ENCODE assay signal across 26 cellular contexts in genomic region chr13:98896083-98896867, GRCh38.
DNase-seq lines count a peak whose midpoint lies in the region; ATAC-seq, FAIRE-seq and TF ChIP-seq lines count a peak whose summit lies in the region.
"Had no signal": no experiment of that assay in that cellular context is flagged by ENCODE, and none has a peak within 500 bp of the region (broad histone marks: within the 10 kb centered on the region; RNA-seq: fewer than 3 reads in every experiment).

No MANE protein-coding gene starts in this region.

- TF ChIP-seq CTCF in Caco-2 (IDR thresholded peaks at IDR 0.05; ENCODE audit: insufficient read depth in 1 of 2, low read depth in 1 of 2, low read length in 1 of 2, severe bottlenecking in 1 of 2, unreplicated experiment in 1 of 2) (no peak), K562 (IDR thresholded peaks at IDR 0.05 in 2 of 3, conservative IDR thresholded peaks at IDR 0.05 in 1 of 3; ENCODE audit: insufficient read depth in 2 of 3, low read depth in 1 of 3, low read length in 3 of 3) (no peak), keratinocyte (optimal IDR thresholded peaks at IDR 0.05 in 1 of 3, IDR thresholded peaks at IDR 0.05 in 1 of 3, conservative IDR thresholded peaks at IDR 0.05 in 1 of 3; ENCODE audit: extremely low read depth in 1 of 3, insufficient read depth in 2 of 3, low read length in 3 of 3) (no peak)

- H3K27ac Mint-ChIP-seq in CD4-positive, CD25-positive, alpha-beta regulatory T cell: peak overlapping the region in 2 of 3 donors; percentile 1 to 93
- H3K27ac Mint-ChIP-seq in Caco-2 (ENCODE audit: unreplicated experiment): peak overlapping the region; percentile 63
- H3K27ac Mint-ChIP-seq in activated T-helper 1 cell treated with anti-CD3 and anti-CD28 coated beads, Interleukin-12 subunit alpha, Interleukin-12 subunit beta, Interleukin-2, Interleukin-4 antibody, amounts not matched to agents 30 ng/mL and 10 ng/mL and 1 ng/mL, durations not matched to agents 14 hours and 24 hours and 36 hours: no peak overlapping the region

- ATAC-seq in CD4-positive, CD25-positive, alpha-beta regulatory T cell (ENCODE audit: low read depth in 2 of 2): no peak
- ATAC-seq in K562 (no peak), SK-N-SH treated with all-trans-retinoic acid at 6 μM for 48 hours (no peak), aorta (ENCODE audit: low FRiP score) (no peak)
- ATAC-seq: Panc1 had no signal

- peaks cover 0 to 13% (median 0%) of the 10 kb centered on the region in 4 donors for H3K4me1 Mint-ChIP-seq in CD4-positive, CD25-positive, alpha-beta regulatory T cell
- peaks cover 28% of the 10 kb centered on the region for H3K4me1 Mint-ChIP-seq in Caco-2 (ENCODE audit: low read depth, unreplicated experiment)
- peaks cover 25% of the 10 kb centered on the region for H3K4me1 Mint-ChIP-seq in activated T-helper 1 cell treated with anti-CD3 and anti-CD28 coated beads, Interleukin-12 subunit alpha, Interleukin-12 subunit beta, Interleukin-2, Interleukin-4 antibody, amounts not matched to agents 30 ng/mL and 10 ng/mL and 1 ng/mL, durations not matched to agents 14 hours and 24 hours and 36 hours (ENCODE audit: low read depth)

- no peaks in the 10 kb centered on the region for H3K9me1 ChIP-seq in K562 (ENCODE audit: control insufficient read depth, insufficient read depth, low read length)
- no peaks in the 10 kb centered on the region for H3K9me1 ChIP-seq in keratinocyte (ENCODE audit: control insufficient read depth, extremely low read depth, insufficient read depth, low read length)

- no peaks in the 10 kb centered on the region for H3K9me3 Mint-ChIP-seq in CD4-positive, CD25-positive, alpha-beta regulatory T cell
- no peaks in the 10 kb centered on the region for H3K9me3 Mint-ChIP-seq in Caco-2 (ENCODE audit: unreplicated experiment)
- H3K9me3 Mint-ChIP-seq in activated T-helper 1 cell treated with anti-CD3 and anti-CD28 coated beads, Interleukin-12 subunit alpha, Interleukin-12 subunit beta, Interleukin-2, Interleukin-4 antibody, amounts not matched to agents 30 ng/mL and 10 ng/mL and 1 ng/mL, durations not matched to agents 14 hours and 24 hours and 36 hours: no peaks in the 10 kb centered on the region
- H3K9me3 Mint-ChIP-seq: CD8-positive, alpha-beta memory T cell had no signal

- TF ChIP-seq RAD21 in K562 (CRISPR knock-in tag; conservative IDR thresholded peaks at IDR 0.05 in 1 of 2, IDR thresholded peaks at IDR 0.05 in 1 of 2): no peak

- POLR2A ChIA-PET in Caco-2 (lab: Charles Lee): interaction anchor here (0.7 to 1.9 kb wide), 2 partner anchors 14 to 30 kb away, joined by 6 to 8 read pairs; no protein-coding TSS in a partner anchor
- POLR2A ChIA-PET in K562 (lab: Yijun Ruan, JAX): no interaction called here

- CTCF ChIA-PET in Caco-2 (lab: Charles Lee): interaction anchor here (0.7 to 2.0 kb wide), 2 partner anchors 82 to 138 kb away, joined by 4 to 11 read pairs; partner anchors contain the start of gene DOCK9
- CTCF ChIA-PET in K562 (lab: Yijun Ruan, JAX; ENCODE audit: low intra/inter-chr PET ratio): no interaction called here

- dilution Hi-C loops in keratinocyte (cut with MboI; ENCODE audit: extremely low pct_ligation_motif_present, low sequenced_read_pairs): no loop called here

- no peak for TF ChIP-seq POLR2A in K562 (conservative IDR thresholded peaks at IDR 0.05)

- no peaks in the 10 kb centered on the region for H3K4me1 ChIP-seq in CD4-positive, CD25-positive, alpha-beta regulatory T cell (ENCODE audit: control insufficient read depth, insufficient read depth, low read length, poor library complexity, severe bottlenecking)
- H3K4me1 ChIP-seq in Caco-2: peaks cover 37% of the 10 kb centered on the region
- no peaks in the 10 kb centered on the region; a peak in 1 of 5 replicates for H3K4me1 ChIP-seq in K562 (replicated peaks in 1 of 2; ENCODE audit: control insufficient read depth in 2 of 2, insufficient read depth in 2 of 2, low read length in 2 of 2)
- H3K4me1 ChIP-seq in keratinocyte (ENCODE audit: control insufficient read depth, extremely low read depth, insufficient read depth, low read length): peaks cover 11% of the 10 kb centered on the region
- H3K4me1 ChIP-seq in aorta (ENCODE audit: control insufficient read depth in 1 of 2, insufficient read depth in 2 of 2, low read length in 2 of 2): peaks cover 4 to 6% of the 10 kb centered on the region in 2 donors

- DNase-seq in CD4-positive, CD25-positive, alpha-beta regulatory T cell: no peak
- peak in 1 of 2 experiments; percentile 47 for DNase-seq in Caco-2
- DNase-seq in K562 (ENCODE audit: extremely low read depth in 1 of 4, low spot score in 3 of 4): no peak
- no peak for DNase-seq in keratinocyte (ENCODE audit: low read depth, low spot score)
- no peak for DNase-seq in NCI-H1417 treated with DMSO at 0.1 percent for 48 hours (lab: John Stamatoyannopoulos, UW)
- DNase-seq in activated T-helper 1 cell treated with anti-CD3 and anti-CD28 coated beads, Interleukin-12 subunit alpha, Interleukin-12 subunit beta, Interleukin-2, Interleukin-4 antibody, amounts not matched to agents 30 ng/mL and 10 ng/mL and 1 ng/mL, durations not matched to agents 14 hours and 24 hours and 36 hours (ENCODE audit: low spot score): no peak
- DNase-seq in aorta: no peak
- DNase-seq: C1 segment of cervical spinal cord; Calu3; CD8-positive, alpha-beta memory T cell; DMS79 treated with DMSO at 0.1 percent for 48 hours; GF-D8; GOT3; HCEC 1CT; IMR-90; MM.1S; NCI-H1417; NCI-H1694 treated with DMSO at 0.1 percent for 48 hours; NCI-H2081; NCI-H2227 treated with DMSO at 0.1 percent for 48 hours; NCI-H69; SHP77 treated with DMSO at 0.1 percent for 48 hours had no signal

- H3K9me3 ChIP-seq in CD4-positive, CD25-positive, alpha-beta regulatory T cell (ENCODE audit: control insufficient read depth in 2 of 2, low read length in 2 of 2): no peaks in the 10 kb centered on the region
- H3K9me3 ChIP-seq in Caco-2 (no peaks in the 10 kb centered on the region), K562 (replicated peaks; ENCODE audit: control insufficient read depth, insufficient read depth, low read depth, low read length) (no peaks in the 10 kb centered on the region), keratinocyte (ENCODE audit: control insufficient read depth, low read depth, low read length) (no peaks in the 10 kb centered on the region), aorta (ENCODE audit: control insufficient read depth, low read length) (no peaks in the 10 kb centered on the region)

- 50% methylated on average over 9 of the region's 9 CpGs for WGBS in K562 (ENCODE audit: insufficient coverage, low coverage, missing lambda C conversion rate)
- 49 to 51% methylated on average over 9 of the region's 9 CpGs for WGBS in aorta, 2 donors

- H3K79me2 ChIP-seq in K562 (ENCODE audit: control insufficient read depth, insufficient read depth, low read length): no peaks in the 10 kb centered on the region
- H3K79me2 ChIP-seq in keratinocyte (ENCODE audit: control insufficient read depth, insufficient read depth, low read length): no peaks in the 10 kb centered on the region

- in situ Hi-C loops in K562 (cut with MboI): no loop called here

- BruUV-seq in Caco-2 (replicated peaks; lab: Mats Ljungman, UMichigan) (no TSS peak), K562 (replicated peaks; lab: Mats Ljungman, UMichigan) (no TSS peak)

- TF ChIP-seq EP300 in K562 (IDR thresholded peaks at IDR 0.05; ENCODE audit: low read length): no peak

- no peaks in the 10 kb centered on the region for H4K20me1 ChIP-seq in K562 (replicated peaks; ENCODE audit: control insufficient read depth, insufficient read depth, low read length)
- no peaks in the 10 kb centered on the region for H4K20me1 ChIP-seq in keratinocyte (ENCODE audit: control insufficient read depth, extremely low read depth, insufficient read depth, low read length)

- intact Hi-C loops in Caco-2 (cut with micrococcal nuclease; ENCODE audit: unreplicated experiment): loop anchor here (1.0 to 2.0 kb wide), 4 partner anchors 32 to 189 kb away; no protein-coding TSS in a partner anchor
- intact Hi-C loops in K562 (cut with micrococcal nuclease): loop anchor here (10.0 kb wide), 1 partner anchor 129 kb away; no protein-coding TSS in a partner anchor
- intact Hi-C loops in activated T-helper 1 cell treated with anti-CD3 and anti-CD28 coated beads, Interleukin-12 subunit alpha, Interleukin-12 subunit beta, Interleukin-2, Interleukin-4 antibody, amounts not matched to agents 30 ng/mL and 10 ng/mL and 1 ng/mL, durations not matched to agents 14 hours and 24 hours and 36 hours (cut with micrococcal nuclease): no loop called here
- intact Hi-C loops in aorta (cut with DNase I): no loop called here

- peaks cover 53% of the 10 kb centered on the region for H3K36me3 ChIP-seq in CD4-positive, CD25-positive, alpha-beta regulatory T cell (ENCODE audit: control insufficient read depth, insufficient read depth, low read length)
- H3K36me3 ChIP-seq in Caco-2 (ENCODE audit: control insufficient read depth, insufficient read depth, low read length): no peaks in the 10 kb centered on the region
- H3K36me3 ChIP-seq in K562 (ENCODE audit: control insufficient read depth, insufficient read depth, low read length): peaks cover 20% of the 10 kb centered on the region; the same call in 2 of the 3 replicates
- peaks cover 19 to 22% of the 10 kb centered on the region in 2 experiments for H3K36me3 ChIP-seq in keratinocyte (ENCODE audit: control insufficient read depth in 2 of 2, extremely low read depth in 1 of 2, insufficient read depth in 2 of 2, low read length in 2 of 2)
- H3K36me3 ChIP-seq in aorta (ENCODE audit: control insufficient read depth in 1 of 2, insufficient read depth in 2 of 2, low read length in 1 of 2): peaks cover 0 to 2% of the 10 kb centered on the region in 2 donors

- no peak overlapping the region for H3K4me3 Mint-ChIP-seq in CD4-positive, CD25-positive, alpha-beta regulatory T cell
- H3K4me3 Mint-ChIP-seq in Caco-2 (ENCODE audit: unreplicated experiment): peak overlapping the region; percentile 5
- no peak overlapping the region for H3K4me3 Mint-ChIP-seq in activated T-helper 1 cell treated with anti-CD3 and anti-CD28 coated beads, Interleukin-12 subunit alpha, Interleukin-12 subunit beta, Interleukin-2, Interleukin-4 antibody, amounts not matched to agents 30 ng/mL and 10 ng/mL and 1 ng/mL, durations not matched to agents 14 hours and 24 hours and 36 hours
- H3K4me3 Mint-ChIP-seq: CD8-positive, alpha-beta memory T cell had no signal

- H3K27me3 Mint-ChIP-seq in CD4-positive, CD25-positive, alpha-beta regulatory T cell: no peaks in the 10 kb centered on the region
- H3K27me3 Mint-ChIP-seq in Caco-2 (ENCODE audit: insufficient read depth, unreplicated experiment): no peaks in the 10 kb centered on the region
- H3K27me3 Mint-ChIP-seq in activated T-helper 1 cell treated with anti-CD3 and anti-CD28 coated beads, Interleukin-12 subunit alpha, Interleukin-12 subunit beta, Interleukin-2, Interleukin-4 antibody, amounts not matched to agents 30 ng/mL and 10 ng/mL and 1 ng/mL, durations not matched to agents 14 hours and 24 hours and 36 hours (ENCODE audit: insufficient read depth): no peaks in the 10 kb centered on the region
- H3K27me3 Mint-ChIP-seq: CD8-positive, alpha-beta memory T cell had no signal

- no peak overlapping the region for H3K4me3 ChIP-seq in CD4-positive, CD25-positive, alpha-beta regulatory T cell (ENCODE audit: low read depth, low read length)
- no peak overlapping the region for H3K4me3 ChIP-seq in Caco-2 (ENCODE audit: low read depth, low read length)
- no peak overlapping the region for H3K4me3 ChIP-seq in K562
- no peak overlapping the region for H3K4me3 ChIP-seq in keratinocyte (ENCODE audit: control insufficient read depth in 2 of 3, extremely low read depth in 1 of 3, insufficient read depth in 2 of 3, low read depth in 1 of 3, low read length in 3 of 3)
- H3K4me3 ChIP-seq in aorta (ENCODE audit: low read length in 2 of 2): no peak overlapping the region

- H3K4me2 ChIP-seq in K562 (ENCODE audit: insufficient read depth, low read length) (no peak overlapping the region), keratinocyte (ENCODE audit: control insufficient read depth, extremely low read depth, insufficient read depth, low read depth, low read length) (no peak overlapping the region)
- H3K4me2 ChIP-seq: KMS-11 had no signal

- H3K27ac ChIP-seq in CD4-positive, CD25-positive, alpha-beta regulatory T cell (ENCODE audit: insufficient read depth, low read length, poor library complexity, severe bottlenecking): no peak overlapping the region
- H3K27ac ChIP-seq in K562 (ENCODE audit: extremely low read depth, low read depth, low read length) (no peak overlapping the region), keratinocyte (ENCODE audit: control insufficient read depth, insufficient read depth, low read length) (no peak overlapping the region), aorta (ENCODE audit: low read depth in 1 of 2, low read length in 2 of 2) (no peak overlapping the region)
- H3K27ac ChIP-seq: KMS-11, RWPE1 had no signal

- H3K36me3 Mint-ChIP-seq in CD4-positive, CD25-positive, alpha-beta regulatory T cell: peaks cover 55% of the 10 kb centered on the region
- H3K36me3 Mint-ChIP-seq in Caco-2 (ENCODE audit: insufficient read depth, unreplicated experiment): peaks cover 70% of the 10 kb centered on the region
- peaks cover 44% of the 10 kb centered on the region for H3K36me3 Mint-ChIP-seq in activated T-helper 1 cell treated with anti-CD3 and anti-CD28 coated beads, Interleukin-12 subunit alpha, Interleukin-12 subunit beta, Interleukin-2, Interleukin-4 antibody, amounts not matched to agents 30 ng/mL and 10 ng/mL and 1 ng/mL, durations not matched to agents 14 hours and 24 hours and 36 hours (ENCODE audit: low read depth)

- H3K27me3 ChIP-seq in CD4-positive, CD25-positive, alpha-beta regulatory T cell (ENCODE audit: control insufficient read depth, insufficient read depth, low read length): no peaks in the 10 kb centered on the region
- no peaks in the 10 kb centered on the region for H3K27me3 ChIP-seq in Caco-2 (replicated peaks; ENCODE audit: control insufficient read depth, insufficient read depth, low read length)
- H3K27me3 ChIP-seq in K562 (ENCODE audit: control insufficient read depth in 2 of 2, insufficient read depth in 2 of 2, low read length in 2 of 2): no peaks in the 10 kb centered on the region
- no peaks in the 10 kb centered on the region for H3K27me3 ChIP-seq in keratinocyte (ENCODE audit: control insufficient read depth, extremely low read depth, insufficient read depth, low read length)
- no peaks in the 10 kb centered on the region for H3K27me3 ChIP-seq in aorta (ENCODE audit: control insufficient read depth in 1 of 2, insufficient read depth in 2 of 2, low read length in 1 of 2)

- FAIRE-seq in K562 (lab: Jason Lieb, UNC) (no peak), keratinocyte (lab: Jason Lieb, UNC) (peak; percentile 56)

- no peak overlapping the region for H3K9ac ChIP-seq in K562 (ENCODE audit: insufficient read depth in 1 of 2, low read depth in 2 of 2, low read length in 2 of 2)
- H3K9ac ChIP-seq in keratinocyte (ENCODE audit: control insufficient read depth, extremely low read depth, insufficient read depth, low read length): no peak overlapping the region
- H3K9ac ChIP-seq: KMS-11 had no signal

- H2AFZ ChIP-seq in K562 (ENCODE audit: low read depth, low read length) (no peak overlapping the region), keratinocyte (ENCODE audit: control insufficient read depth, low read length) (no peak overlapping the region)

Comparison
In these comparisons a context has a peak if more than half of its experiments do, and no peak if none do; other contexts are left out.
1. intact Hi-C loops: an anchor here in Caco-2 (1.0 to 2.0 kb wide) and K562 (10.0 kb wide); none called in activated T-helper 1 cell treated with anti-CD3 and anti-CD28 coated beads, Interleukin-12 subunit alpha, Interleukin-12 subunit beta, Interleukin-2, Interleukin-4 antibody, amounts not matched to agents 30 ng/mL and 10 ng/mL and 1 ng/mL, durations not matched to agents 14 hours and 24 hours and 36 hours and aorta.